Comparison of ENCODE assay signal across 14 cellular contexts in genomic region chr1:41475859-41476567, GRCh38. TPM values are rescaled to one million over a fixed set of nuclear protein-coding genes. Genes with fewer than 3 reads are reported as not detected.
DNase-seq lines count a peak whose midpoint lies in the region; ATAC-seq, FAIRE-seq and TF ChIP-seq lines count a peak whose summit lies in the region.
"Had no signal": no experiment of that assay in that cellular context is flagged by ENCODE, and none has a peak within 500 bp of the region (broad histone marks: within the 10 kb centered on the region; RNA-seq: fewer than 3 reads in every experiment).

No MANE protein-coding gene starts in this region.

- no peaks in the 10 kb centered on the region for H3K27me3 Mint-ChIP-seq in activated naive CD4-positive, alpha-beta T cell treated with anti-CD3 and anti-CD28 coated beads for 36 hours (ENCODE audit: low read depth)

- peaks cover 9 to 34% (median 26%) of the 10 kb centered on the region in 4 donors for H3K4me1 ChIP-seq in liver (ENCODE audit: control insufficient read depth in 4 of 4, insufficient read depth in 4 of 4, low read length in 3 of 4)
- peaks cover 30% of the 10 kb centered on the region for H3K4me1 ChIP-seq in HepG2 (ENCODE audit: insufficient read depth, low read length)
- H3K4me1 ChIP-seq in muscle layer of colon (ENCODE audit: insufficient read depth, low read length): peaks cover 44% of the 10 kb centered on the region

- no peaks in the 10 kb centered on the region for H3K79me2 ChIP-seq in HepG2 (ENCODE audit: insufficient read depth, low read length)

- no peak overlapping the region for H3K4me2 ChIP-seq in HepG2 (ENCODE audit: low read depth, low read length)
- H3K4me2 ChIP-seq: A549 had no signal

- no peaks in the 10 kb centered on the region for H3K36me3 ChIP-seq in liver (ENCODE audit: control insufficient read depth in 4 of 4, insufficient read depth in 3 of 4, low read depth in 1 of 4, low read length in 3 of 4)
- no peaks in the 10 kb centered on the region for H3K36me3 ChIP-seq in HepG2 (replicated peaks in 1 of 2; ENCODE audit: control insufficient read depth in 1 of 2, insufficient read depth in 2 of 2, low read length in 2 of 2)
- H3K36me3 ChIP-seq in muscle layer of colon (ENCODE audit: insufficient read depth, low read length): no peaks in the 10 kb centered on the region
- H3K36me3 ChIP-seq: lower lobe of right lung, prostate gland had no signal

- in situ Hi-C loops in HepG2 (cut with HindIII; ENCODE audit: extremely low pct_ligation_motif_present, low pct_unique_long_range_greater_than_20kb): no loop called here

- WGBS in liver: 65% methylated on average over 8 of the region's 8 CpGs
- WGBS in HepG2 (ENCODE audit: low lambda C conversion rate): 45% methylated on average over 8 of the region's 8 CpGs

- H3K9ac ChIP-seq in liver (ENCODE audit: low read depth in 1 of 2, low read length in 2 of 2) (no peak overlapping the region), HepG2 (ENCODE audit: insufficient read depth, low read depth, low read length) (no peak overlapping the region), muscle layer of colon (ENCODE audit: low read length) (no peak overlapping the region)

- intact Hi-C loops in HepG2 (cut with micrococcal nuclease; ENCODE audit: unreplicated experiment) (no loop called here), left colon (cut with DNase I, micrococcal nuclease) (no loop called here)
- intact Hi-C loops in activated naive CD4-positive, alpha-beta T cell treated with anti-CD3 and anti-CD28 coated beads for 36 hours (cut with micrococcal nuclease): no loop called here

- H3K9me3 ChIP-seq in liver (ENCODE audit: control insufficient read depth in 4 of 4, low read length in 3 of 4): no peaks in the 10 kb centered on the region
- H3K9me3 ChIP-seq in HepG2 (ENCODE audit: low read length): no peaks in the 10 kb centered on the region
- H3K9me3 ChIP-seq in muscle layer of colon (ENCODE audit: low read length): no peaks in the 10 kb centered on the region
- H3K9me3 ChIP-seq: A549, lower lobe of right lung, prostate gland had no signal

- H3K27ac ChIP-seq in liver (ENCODE audit: low read depth in 1 of 2, low read length in 2 of 2) (peak overlapping the region; percentile 32 to 73), HepG2 (ENCODE audit: extremely low read length, insufficient read depth, low read length) (no peak overlapping the region), coronary artery (peak overlapping the region; percentile 58 to 92), muscle layer of colon (ENCODE audit: low read depth, low read length) (peak overlapping the region; percentile 40)
- H3K27ac ChIP-seq: A549 had no signal

- POLR2A ChIA-PET in HepG2 (lab: Yijun Ruan, JAX): no interaction called here

- H3K4me3 Mint-ChIP-seq in activated naive CD4-positive, alpha-beta T cell treated with anti-CD3 and anti-CD28 coated beads for 36 hours: no peak overlapping the region

- ATAC-seq in HepG2 (no peak), left colon (no peak)

- TF ChIP-seq CTCF in liver (IDR thresholded peaks at IDR 0.05; ENCODE audit: low read depth, low read length, missing input control) (no peak), HepG2 (CRISPR knock-in tag; IDR thresholded peaks at IDR 0.05) (no peak), coronary artery (IDR thresholded peaks at IDR 0.05) (no peak)

- DNase-seq in HepG2 (ENCODE audit: low spot score) (no peak), coronary artery (ENCODE audit: low spot score) (no peak), NCI-H345 (lab: John Stamatoyannopoulos, UW) (no peak), SIG-M5 treated with dmso at 0.1 percent for 504 hours (lab: John Stamatoyannopoulos, UW; ENCODE audit: unreplicated experiment) (no peak), left colon (no peak)
- no peak for DNase-seq in activated naive CD4-positive, alpha-beta T cell treated with anti-CD3 and anti-CD28 coated beads for 36 hours
- DNase-seq: activated T-cell treated with anti-CD3 and anti-CD28 coated beads for 4 hours, cerebellar nuclear complex had no signal

- H2AFZ ChIP-seq in HepG2 (ENCODE audit: low read length): no peak overlapping the region

- H3K36me3 Mint-ChIP-seq in activated naive CD4-positive, alpha-beta T cell treated with anti-CD3 and anti-CD28 coated beads for 36 hours (ENCODE audit: low read depth): no peaks in the 10 kb centered on the region

- H3K27me3 ChIP-seq in liver (ENCODE audit: control insufficient read depth in 4 of 4, insufficient read depth in 4 of 4, low read length in 3 of 4) (no peaks in the 10 kb centered on the region), HepG2 (ENCODE audit: control insufficient read depth in 1 of 2, insufficient read depth in 2 of 2, low read length in 2 of 2) (peaks cover 0 to 6% of the 10 kb centered on the region in 2 experiments; a peak in 1 of 5 replicates), muscle layer of colon (ENCODE audit: control insufficient read depth in 1 of 2, insufficient read depth in 2 of 2, low read length in 2 of 2) (no peaks in the 10 kb centered on the region)

- no peak for FAIRE-seq in HepG2 (lab: Jason Lieb, UNC)
- FAIRE-seq: A549 had no signal

- no peaks in the 10 kb centered on the region for H4K20me1 ChIP-seq in HepG2 (ENCODE audit: insufficient read depth, low read length)

- H3K4me3 ChIP-seq in liver (ENCODE audit: low read depth in 1 of 3, low read length in 3 of 3) (no peak overlapping the region), HepG2 (replicated peaks in 1 of 3; ENCODE audit: insufficient read depth in 1 of 3, low read depth in 2 of 3, low read length in 3 of 3) (no peak overlapping the region), coronary artery (no peak overlapping the region), muscle layer of colon (ENCODE audit: low read depth in 1 of 2, low read length in 2 of 2) (no peak overlapping the region)
- H3K4me3 ChIP-seq: A549, lower lobe of right lung, prostate gland had no signal

- BruUV-seq in HepG2 (replicated peaks; lab: Mats Ljungman, UMichigan): no TSS peak

- TF ChIP-seq RAD21 in liver (IDR thresholded peaks at IDR 0.05) (no peak), HepG2 (CRISPR knock-in tag; IDR thresholded peaks at IDR 0.05) (no peak)

- no peaks in the 10 kb centered on the region for H3K4me1 Mint-ChIP-seq in activated naive CD4-positive, alpha-beta T cell treated with anti-CD3 and anti-CD28 coated beads for 36 hours (ENCODE audit: low read depth)

- CTCF ChIA-PET in HepG2 (lab: Yijun Ruan, JAX; ENCODE audit: low intra/inter-chr PET ratio, low total read pairs): no interaction called here
- CTCF ChIA-PET in activated naive CD4-positive, alpha-beta T cell treated with anti-CD3 and anti-CD28 coated beads for 36 hours (lab: Charles Lee): interaction anchor here (1.3 kb wide), 2 partner anchors 16 to 17 kb away, joined by 4 read pairs; no protein-coding TSS in a partner anchor

- H3K27ac Mint-ChIP-seq in activated naive CD4-positive, alpha-beta T cell treated with anti-CD3 and anti-CD28 coated beads for 36 hours: no peak overlapping the region

- no peaks in the 10 kb centered on the region for H3K9me3 Mint-ChIP-seq in activated naive CD4-positive, alpha-beta T cell treated with anti-CD3 and anti-CD28 coated beads for 36 hours

- TF ChIP-seq EP300 in HepG2 (IDR thresholded peaks at IDR 0.05; ENCODE audit: low read depth in 2 of 2, low read length in 2 of 2): no peak
- no peak for TF ChIP-seq EP300 in HepG2 (CRISPR knock-in tag; IDR thresholded peaks at IDR 0.05; ENCODE audit: borderline replicate concordance)

- TF ChIP-seq POLR2A in HepG2 (IDR thresholded peaks at IDR 0.05; ENCODE audit: insufficient read depth in 1 of 2, low read depth in 2 of 2, low read length in 2 of 2): no peak

TF ChIP-seq in liver, 16 proteins besides CTCF, POLR2A, EP300 and RAD21:
- TF ChIP-seq FOXA2 (IDR thresholded peaks at IDR 0.05): no peak

TF ChIP-seq in HepG2, 621 proteins besides CTCF, POLR2A, EP300 and RAD21 (continues in another document):
- TF ChIP-seq ISX (CRISPR knock-in tag; conservative IDR thresholded peaks at IDR 0.05): no peak
- TF ChIP-seq ZUFSP (CRISPR knock-in tag; IDR thresholded peaks at IDR 0.05; ENCODE audit: borderline replicate concordance): no peak

RNA-seq across cellular contexts. Expression of gene EDN2, which starts 8.5 kb away (rescaled TPM):
- total RNA-seq in liver (not detected), HepG2 (2016; rRNA removed; fragmentation: Illumina TruSeq; extraction: Trizol) (not detected in 2 replicates), left colon (10 to 100 TPM in 1 of 2 donors, 1 to 10 TPM in 1; 4.8 to 19.3 TPM)
- polyA plus RNA-seq in liver (under 1 TPM; 0.10 to 0.13 TPM), HepG2 (2011; rRNA removed) (not detected in 2 replicates)
- not detected in 2 replicates for total RNA-seq in HepG2 (2016; cell fraction: cytosol; rRNA removed; fragmentation: Illumina TruSeq; extraction: Trizol; ENCODE audit: low read depth)
- total RNA-seq in HepG2 (2016; cell fraction: insoluble cytoplasmic fraction; rRNA removed; fragmentation: Illumina TruSeq; extraction: Trizol): not detected in 2 replicates
- total RNA-seq in HepG2 (2016; cell fraction: membrane; rRNA removed; fragmentation: Illumina TruSeq; extraction: Trizol): not detected in 2 replicates
- total RNA-seq in HepG2 (2016; cell fraction: nucleus; rRNA removed; fragmentation: Illumina TruSeq; extraction: Trizol): not detected in 2 replicates
- not detected in 2 replicates for polyA plus RNA-seq in HepG2 (2011; cell fraction: cytosol; rRNA removed)
- polyA plus RNA-seq in HepG2 (2011; cell fraction: nucleus; rRNA removed): not detected in 2 replicates
- not detected in 2 replicates for polyA plus RNA-seq in HepG2 (2012)
- polyA plus RNA-seq in HepG2 (2016; cell fraction: cytosol; fragmentation: Illumina TruSeq; extraction: Trizol; ENCODE audit: low read depth): not detected in 2 replicates
- not detected in 2 replicates for polyA plus RNA-seq in HepG2 (2016; cell fraction: insoluble cytoplasmic fraction; fragmentation: Illumina TruSeq; extraction: Trizol; ENCODE audit: low read depth)
- not detected in 2 replicates for polyA plus RNA-seq in HepG2 (2016; cell fraction: membrane; fragmentation: Illumina TruSeq; extraction: Trizol; ENCODE audit: low read depth)
- not detected in 2 replicates for polyA plus RNA-seq in HepG2 (2016; cell fraction: nucleus; fragmentation: Illumina TruSeq; extraction: Trizol; ENCODE audit: insufficient read depth, low read depth)
- polyA minus RNA-seq in HepG2 (2011; rRNA and poly(A)+ RNA removed; ENCODE audit: low replicate concordance): 1.1 TPM in 1 of 2 replicates, not detected in the other
- polyA minus RNA-seq in HepG2 (2011; cell fraction: cytosol; rRNA and poly(A)+ RNA removed): not detected in 2 replicates
- polyA minus RNA-seq in HepG2 (2011; cell fraction: nucleus; rRNA and poly(A)+ RNA removed): not detected in 2 replicates
- not detected for total RNA-seq in activated naive CD4-positive, alpha-beta T cell treated with anti-CD3 and anti-CD28 coated beads for 36 hours
- total RNA-seq: LHCN-M2 had no signal

Comparison
In these comparisons a context has a peak if more than half of its experiments do, and no peak if none do; other contexts are left out.
1. RNA of gene EDN2, which starts 8.5 kb away (total RNA-seq): 4.8 to 19.3 TPM in left colon; not detected in activated naive CD4-positive, alpha-beta T cell treated with anti-CD3 and anti-CD28 coated beads for 36 hours, not detected in liver and not detected in HepG2; every median in the first group is over 4 times any median in the second.